Comparison of ENCODE assay signal across 16 cellular contexts in genomic region chr15:62360286-62360685, GRCh38.
DNase-seq lines count a peak whose midpoint lies in the region.
"Had no signal": no experiment of that assay in that cellular context is flagged by ENCODE, and none has a peak within 500 bp of the region (broad histone marks: within the 10 kb centered on the region; RNA-seq: fewer than 3 reads in every experiment).

No MANE protein-coding gene starts in this region.

- no peaks in the 10 kb centered on the region for H3K27me3 ChIP-seq in endocrine pancreas (ENCODE audit: control insufficient read depth, insufficient read depth, low read length)
- H3K27me3 ChIP-seq: brain microvascular endothelial cell, pancreas had no signal

- peak overlapping the region; percentile 70 for H3K4me3 ChIP-seq in endocrine pancreas (ENCODE audit: control insufficient read depth, insufficient read depth, low read length)
- H3K4me3 ChIP-seq: lung, pancreas, smooth muscle cell had no signal

- H3K9ac ChIP-seq in endocrine pancreas (ENCODE audit: control insufficient read depth, insufficient read depth, low read length): no peak overlapping the region

- DNase-seq in DMS79 treated with DMSO at 0.1 percent for 48 hours (lab: John Stamatoyannopoulos, UW) (peak; percentile 84), NCI-H187 (lab: John Stamatoyannopoulos, UW) (peak; percentile 55 to 81), NCI-H510A treated with DMSO at 0.1 percent for 48 hours (lab: John Stamatoyannopoulos, UW) (peak; percentile 46), pons (ENCODE audit: low spot score) (no peak), Kasumi-1 (lab: John Stamatoyannopoulos, UW) (no peak), hippocampal formation (lab: John Stamatoyannopoulos, UW) (no peak), NCI-H2196 treated with DMSO at 0.1 percent for 48 hours (lab: John Stamatoyannopoulos, UW; ENCODE audit: unreplicated experiment) (no peak)
- DNase-seq: activated CD4-positive, alpha-beta memory T cell treated with anti-CD3 and anti-CD28 coated beads for 36 hours; activated T-cell treated with anti-CD3 and anti-CD28 coated beads, Interleukin-2, amount 50 U/mL, for 4 hours; brain microvascular endothelial cell; dermis blood vessel endothelial cell; T-helper 1 cell had no signal

- H3K4me1 ChIP-seq in endocrine pancreas (ENCODE audit: control insufficient read depth, insufficient read depth, low read length): no peaks in the 10 kb centered on the region
- H3K4me1 ChIP-seq: pancreas had no signal

- no peaks in the 10 kb centered on the region for H3K9me3 ChIP-seq in endocrine pancreas (ENCODE audit: control insufficient read depth, low read length)
- H3K9me3 ChIP-seq: pancreas had no signal

- H3K36me3 ChIP-seq in endocrine pancreas (ENCODE audit: control insufficient read depth, insufficient read depth, low read length): no peaks in the 10 kb centered on the region
- H3K36me3 ChIP-seq: brain microvascular endothelial cell, pancreas had no signal

Comparison
In these comparisons a context has a peak if more than half of its experiments do, and no peak if none do; other contexts are left out.
1. DNase-seq: peak in DMS79 treated with DMSO at 0.1 percent for 48 hours (single experiment), NCI-H187 (2 of 2) and NCI-H510A treated with DMSO at 0.1 percent for 48 hours (single experiment); none in pons (single experiment), Kasumi-1 (0 of 2), hippocampal formation (0 of 2) and NCI-H2196 treated with DMSO at 0.1 percent for 48 hours (single experiment).